ENCODE assay signal across 1 cellular context in the genomic region with DNA sequence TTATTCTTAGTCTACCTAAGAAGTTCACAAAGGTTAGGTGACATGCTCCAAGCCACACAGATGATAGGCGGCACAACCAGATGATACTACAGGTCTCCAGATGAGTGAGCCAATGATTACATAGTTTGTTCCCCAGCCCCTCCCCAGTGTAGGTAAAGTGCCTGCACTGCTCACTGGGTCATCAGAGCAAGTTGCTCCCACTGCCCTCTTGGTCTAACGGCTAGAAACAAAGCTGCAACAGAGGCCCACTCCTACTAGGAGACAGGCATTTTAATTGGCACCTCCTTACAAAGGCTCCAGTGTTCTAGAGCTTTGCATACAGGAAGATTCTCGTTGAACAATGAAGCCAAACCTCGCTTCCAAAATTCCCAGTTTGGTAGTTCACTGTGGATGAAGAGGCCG.
TF ChIP-seq lines count a peak whose summit lies in the region.

No MANE protein-coding gene starts in this region.

TF ChIP-seq in endothelial cell of umbilical vein, 7 proteins besides CTCF, POLR2A, EP300 and RAD21 (continued from another document):
- TF ChIP-seq, protein P1, sequence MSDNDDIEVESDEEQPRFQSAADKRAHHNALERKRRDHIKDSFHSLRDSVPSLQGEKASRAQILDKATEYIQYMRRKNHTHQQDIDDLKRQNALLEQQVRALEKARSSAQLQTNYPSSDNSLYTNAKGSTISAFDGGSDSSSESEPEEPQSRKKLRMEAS (IDR thresholded peaks at IDR 0.05; ENCODE audit: insufficient read depth, insufficient read length) = no peak
